Comparison of ENCODE assay signal across 10 cellular contexts in genomic region chr6:164108869-164109769, GRCh38.
DNase-seq lines count a peak whose midpoint lies in the region; ATAC-seq, FAIRE-seq and TF ChIP-seq lines count a peak whose summit lies in the region.
"Had no signal": no experiment of that assay in that cellular context is flagged by ENCODE, and none has a peak within 500 bp of the region (broad histone marks: within the 10 kb centered on the region; RNA-seq: fewer than 3 reads in every experiment).

No MANE protein-coding gene starts in this region.

- H3K36me3 ChIP-seq in naive thymus-derived CD4-positive, alpha-beta T cell (ENCODE audit: control insufficient read depth in 2 of 3, insufficient read depth in 3 of 3, low read length in 3 of 3): no peaks in the 10 kb centered on the region
- H3K36me3 ChIP-seq in stomach: no peaks in the 10 kb centered on the region
- H3K36me3 ChIP-seq in WERI-Rb-1: no peaks in the 10 kb centered on the region
- H3K36me3 ChIP-seq: tibial nerve had no signal

- H3K9me3 ChIP-seq in naive thymus-derived CD4-positive, alpha-beta T cell (ENCODE audit: control insufficient read depth in 2 of 3, low read length in 3 of 3): no peaks in the 10 kb centered on the region
- no peaks in the 10 kb centered on the region for H3K9me3 ChIP-seq in stomach
- no peaks in the 10 kb centered on the region for H3K9me3 ChIP-seq in WERI-Rb-1 (ENCODE audit: severe bottlenecking)
- H3K9me3 ChIP-seq: tibial nerve had no signal

- 52 to 65% (median 61%) methylated on average over 20 of the region's 20 CpGs for WGBS in stomach, 5 donors

- DNase-seq in CD14-positive monocyte (ENCODE audit: low spot score) (peak; percentile 75), NCI-H2029 treated with DMSO at 0.1 percent for 48 hours (lab: John Stamatoyannopoulos, UW) (peak; percentile 15), dorsolateral prefrontal cortex (no peak), stomach (no peak), frontal cortex (ENCODE audit: low spot score in 2 of 2) (no peak), WERI-Rb-1 (no peak)
- no peak for DNase-seq in naive thymus-derived CD4-positive, alpha-beta T cell
- no peak for DNase-seq in activated naive CD4-positive, alpha-beta T cell treated with anti-CD3 and anti-CD28 coated beads for 36 hours
- DNase-seq: amniotic stem cell had no signal

- H3K4me3 ChIP-seq in dorsolateral prefrontal cortex: peak overlapping the region in 14 of 59 donors; percentile 4 to 31 (median 14)
- H3K4me3 ChIP-seq in naive thymus-derived CD4-positive, alpha-beta T cell (ENCODE audit: low read length): no peak overlapping the region
- peak overlapping the region in 1 of 4 donors; percentile 19 for H3K4me3 ChIP-seq in stomach
- no peak overlapping the region for H3K4me3 ChIP-seq in WERI-Rb-1 (ENCODE audit: low read depth, low read length)

- H3K4me1 ChIP-seq in naive thymus-derived CD4-positive, alpha-beta T cell (ENCODE audit: control insufficient read depth in 2 of 2, insufficient read depth in 2 of 2, low read length in 2 of 2): no peaks in the 10 kb centered on the region
- H3K4me1 ChIP-seq in stomach: peaks cover 0 to 10% (median 3%) of the 10 kb centered on the region in 4 donors

- TF ChIP-seq CTCF in CD14-positive monocyte (IDR thresholded peaks at IDR 0.05) (no peak), dorsolateral prefrontal cortex (IDR thresholded peaks at IDR 0.05 in 54 of 56, conservative IDR thresholded peaks at IDR 0.05 in 2 of 56; ENCODE audit: low read depth in 1 of 56, partially characterized antibody in 56 of 56) (no peak), stomach (IDR thresholded peaks at IDR 0.05) (no peak), WERI-Rb-1 (IDR thresholded peaks at IDR 0.05; ENCODE audit: low read depth, low read length) (no peak)

- H3K4me3 Mint-ChIP-seq in CD14-positive monocyte: peak overlapping the region; percentile 62 to 81
- no peak overlapping the region for H3K4me3 Mint-ChIP-seq in naive thymus-derived CD4-positive, alpha-beta T cell
- H3K4me3 Mint-ChIP-seq in activated naive CD4-positive, alpha-beta T cell treated with anti-CD3 and anti-CD28 coated beads for 36 hours: no peak overlapping the region

- POLR2A ChIA-PET in naive thymus-derived CD4-positive, alpha-beta T cell (lab: Charles Lee): no interaction called here

- CTCF ChIA-PET in naive thymus-derived CD4-positive, alpha-beta T cell (lab: Charles Lee): no interaction called here
- CTCF ChIA-PET in activated naive CD4-positive, alpha-beta T cell treated with anti-CD3 and anti-CD28 coated beads for 36 hours (lab: Charles Lee): interaction anchor here (0.6 kb wide), 1 partner anchor 77 kb away, joined by 5 read pairs; no protein-coding TSS in a partner anchor

- no peak for TF ChIP-seq POLR2A in stomach (IDR thresholded peaks at IDR 0.05)

- no peak for TF ChIP-seq EP300 in stomach (IDR thresholded peaks at IDR 0.05)

- peak overlapping the region in 44 of 59 donors; percentile 3 to 82 (median 50) for H3K27ac ChIP-seq in dorsolateral prefrontal cortex
- H3K27ac ChIP-seq in naive thymus-derived CD4-positive, alpha-beta T cell (ENCODE audit: low read depth, low read length): no peak overlapping the region
- H3K27ac ChIP-seq in stomach: peak overlapping the region in 1 of 5 donors; percentile 14
- no peak overlapping the region for H3K27ac ChIP-seq in WERI-Rb-1

- peaks cover 0 to 5% (median 0%) of the 10 kb centered on the region in 45 donors for H3K27me3 ChIP-seq in dorsolateral prefrontal cortex
- no peaks in the 10 kb centered on the region for H3K27me3 ChIP-seq in naive thymus-derived CD4-positive, alpha-beta T cell (ENCODE audit: control insufficient read depth in 2 of 2, insufficient read depth in 2 of 2, low read length in 2 of 2)
- peaks cover 0 to 5% (median 0%) of the 10 kb centered on the region in 3 donors for H3K27me3 ChIP-seq in stomach
- H3K27me3 ChIP-seq in WERI-Rb-1 (ENCODE audit: insufficient read depth, low read depth, severe bottlenecking): no peaks in the 10 kb centered on the region
- H3K27me3 ChIP-seq: tibial nerve had no signal

- H3K36me3 Mint-ChIP-seq in CD14-positive monocyte: no peaks in the 10 kb centered on the region
- no peaks in the 10 kb centered on the region for H3K36me3 Mint-ChIP-seq in naive thymus-derived CD4-positive, alpha-beta T cell
- no peaks in the 10 kb centered on the region for H3K36me3 Mint-ChIP-seq in activated naive CD4-positive, alpha-beta T cell treated with anti-CD3 and anti-CD28 coated beads for 36 hours (ENCODE audit: low read depth)

- H3K27me3 Mint-ChIP-seq in CD14-positive monocyte (ENCODE audit: low read depth in 3 of 3): peaks cover 11 to 31% (median 27%) of the 10 kb centered on the region in 3 donors
- H3K27me3 Mint-ChIP-seq in naive thymus-derived CD4-positive, alpha-beta T cell: peaks cover 3 to 41% (median 30%) of the 10 kb centered on the region in 5 donors
- peaks cover 39% of the 10 kb centered on the region for H3K27me3 Mint-ChIP-seq in activated naive CD4-positive, alpha-beta T cell treated with anti-CD3 and anti-CD28 coated beads for 36 hours (ENCODE audit: low read depth)

- no peak for FAIRE-seq in frontal cortex (lab: Jason Lieb, UNC)

- intact Hi-C loops in CD14-positive monocyte (cut with micrococcal nuclease) (no loop called here), dorsolateral prefrontal cortex (cut with DNase I) (loop anchor here (10.0 kb wide), 2 partner anchors 694 to 1664 kb away; partner anchors contain the start of gene QKI (in 1 of the 2)), stomach (cut with DNase I; ENCODE audit: low total_unique reads) (no loop called here)
- intact Hi-C loops in naive thymus-derived CD4-positive, alpha-beta T cell (cut with micrococcal nuclease): no loop called here
- intact Hi-C loops in activated naive CD4-positive, alpha-beta T cell treated with anti-CD3 and anti-CD28 coated beads for 36 hours (cut with micrococcal nuclease): no loop called here

- H3K9me3 Mint-ChIP-seq in CD14-positive monocyte: peaks cover 0 to 27% (median 5%) of the 10 kb centered on the region in 7 donors
- peaks cover 0 to 6% (median 2%) of the 10 kb centered on the region in 11 donors for H3K9me3 Mint-ChIP-seq in naive thymus-derived CD4-positive, alpha-beta T cell
- no peaks in the 10 kb centered on the region for H3K9me3 Mint-ChIP-seq in activated naive CD4-positive, alpha-beta T cell treated with anti-CD3 and anti-CD28 coated beads for 36 hours

- peak; percentile 73 for ATAC-seq in naive thymus-derived CD4-positive, alpha-beta T cell

- peak overlapping the region; percentile 73 to 93 (median 89) for H3K27ac Mint-ChIP-seq in CD14-positive monocyte
- H3K27ac Mint-ChIP-seq in naive thymus-derived CD4-positive, alpha-beta T cell: no peak overlapping the region
- H3K27ac Mint-ChIP-seq in activated naive CD4-positive, alpha-beta T cell treated with anti-CD3 and anti-CD28 coated beads for 36 hours: no peak overlapping the region

- peaks cover 22% of the 10 kb centered on the region for H3K4me1 Mint-ChIP-seq in CD14-positive monocyte
- peaks cover 0 to 6% (median 4%) of the 10 kb centered on the region in 7 donors for H3K4me1 Mint-ChIP-seq in naive thymus-derived CD4-positive, alpha-beta T cell
- H3K4me1 Mint-ChIP-seq in activated naive CD4-positive, alpha-beta T cell treated with anti-CD3 and anti-CD28 coated beads for 36 hours (ENCODE audit: low read depth): peaks cover 3% of the 10 kb centered on the region

Comparison
In these comparisons a context has a peak if more than half of its experiments do, and no peak if none do; other contexts are left out.
1. DNase-seq: peak in CD14-positive monocyte (single experiment) and NCI-H2029 treated with DMSO at 0.1 percent for 48 hours (single experiment); none in dorsolateral prefrontal cortex (0 of 10), naive thymus-derived CD4-positive, alpha-beta T cell (0 of 9), stomach (single experiment), frontal cortex (0 of 2), WERI-Rb-1 (single experiment) and activated naive CD4-positive, alpha-beta T cell treated with anti-CD3 and anti-CD28 coated beads for 36 hours (single experiment).
2. H3K27ac Mint-ChIP-seq: peak in CD14-positive monocyte (7 of 7); none in naive thymus-derived CD4-positive, alpha-beta T cell (0 of 9) and activated naive CD4-positive, alpha-beta T cell treated with anti-CD3 and anti-CD28 coated beads for 36 hours (single experiment).
3. H3K4me3 Mint-ChIP-seq: peak in CD14-positive monocyte (2 of 2); none in naive thymus-derived CD4-positive, alpha-beta T cell (0 of 10) and activated naive CD4-positive, alpha-beta T cell treated with anti-CD3 and anti-CD28 coated beads for 36 hours (single experiment).
4. H3K27ac ChIP-seq: peak in dorsolateral prefrontal cortex (44 of 59); none in naive thymus-derived CD4-positive, alpha-beta T cell (single experiment) and WERI-Rb-1 (single experiment).
5. intact Hi-C loops: an anchor here in dorsolateral prefrontal cortex (10.0 kb wide); none called in CD14-positive monocyte, naive thymus-derived CD4-positive, alpha-beta T cell, stomach and activated naive CD4-positive, alpha-beta T cell treated with anti-CD3 and anti-CD28 coated beads for 36 hours.